Comparison of ENCODE assay signal across 11 cellular contexts in the genomic region with DNA sequence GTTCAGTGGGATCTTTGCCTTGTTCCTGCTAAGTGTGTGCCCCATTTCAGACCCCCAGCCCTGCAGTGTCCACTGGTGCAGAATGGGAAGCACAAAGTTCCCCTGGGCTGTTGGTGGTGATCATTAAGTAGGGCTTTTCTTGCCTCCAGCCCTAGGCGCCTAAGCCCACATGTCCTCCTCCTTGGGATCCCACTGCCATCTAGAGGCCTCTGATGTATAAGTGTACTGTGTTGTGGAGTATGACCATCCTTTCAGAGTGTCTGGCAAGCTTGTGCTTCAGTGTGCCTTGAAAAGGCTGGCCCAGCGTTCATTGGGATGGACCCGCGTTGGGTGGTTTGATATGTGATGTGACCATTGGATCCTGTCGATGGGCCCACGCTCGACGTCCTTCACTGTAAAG.
DNase-seq lines count a peak whose midpoint lies in the region; TF ChIP-seq lines count a peak whose summit lies in the region.
"Had no signal": no experiment of that assay in that cellular context is flagged by ENCODE, and none has a peak within 500 bp of the region (broad histone marks: within the 10 kb centered on the region; RNA-seq: fewer than 3 reads in every experiment).

No MANE protein-coding gene starts in this region.

- H3K27me3 Mint-ChIP-seq in osteocyte (ENCODE audit: unreplicated experiment), result no peaks in the 10 kb centered on the region
- H3K27me3 Mint-ChIP-seq: B cell had no signal

- peaks cover 4% of the 10 kb centered on the region for H3K4me1 Mint-ChIP-seq in osteocyte (ENCODE audit: unreplicated experiment)
- H3K4me1 Mint-ChIP-seq: B cell had no signal

- H3K27ac ChIP-seq in colonic mucosa (no peak overlapping the region), coronary artery (no peak overlapping the region), spleen (no peak overlapping the region)
- H3K27ac ChIP-seq: vagina had no signal

- H3K9me3 Mint-ChIP-seq in osteocyte (ENCODE audit: unreplicated experiment), result peaks cover 23% of the 10 kb centered on the region

- H3K9me3 ChIP-seq in colonic mucosa (peaks cover 4% of the 10 kb centered on the region), spleen (peaks cover 0 to 39% (median 22%) of the 10 kb centered on the region in 8 donors)

- no peak overlapping the region for H3K4me3 Mint-ChIP-seq in osteocyte (ENCODE audit: unreplicated experiment)
- H3K4me3 Mint-ChIP-seq: B cell had no signal

- TF ChIP-seq CTCF in colonic mucosa (IDR thresholded peaks at IDR 0.05) (no peak), osteocyte (IDR thresholded peaks at IDR 0.05) (peak; percentile 21), coronary artery (IDR thresholded peaks at IDR 0.05) (no peak), spleen (IDR thresholded peaks at IDR 0.05 in 8 of 11, conservative IDR thresholded peaks at IDR 0.05 in 3 of 11) (no peak)

- H3K36me3 ChIP-seq in colonic mucosa (no peaks in the 10 kb centered on the region), spleen (no peaks in the 10 kb centered on the region)
- H3K36me3 ChIP-seq: vagina had no signal

- H3K27ac Mint-ChIP-seq in osteocyte (ENCODE audit: unreplicated experiment), result no peak overlapping the region
- H3K27ac Mint-ChIP-seq: B cell had no signal

- H3K4me3 ChIP-seq in colonic mucosa, result no peak overlapping the region
- H3K4me3 ChIP-seq in coronary artery, result no peak overlapping the region
- H3K4me3 ChIP-seq in spleen, result no peak overlapping the region
- H3K4me3 ChIP-seq: vagina had no signal

- intact Hi-C loops in colonic mucosa (cut with DNase I) (loop anchor here (10.0 kb wide), 1 partner anchor 134 kb away; no protein-coding TSS in a partner anchor), spleen (cut with DNase I; ENCODE audit: low total_unique reads) (no loop called here)

- TF ChIP-seq POLR2A in spleen (IDR thresholded peaks at IDR 0.05), result no peak

- no peaks in the 10 kb centered on the region for H3K27me3 ChIP-seq in colonic mucosa
- H3K27me3 ChIP-seq in spleen (replicated peaks in 1 of 7), result no peaks in the 10 kb centered on the region
- H3K27me3 ChIP-seq: vagina had no signal

- H3K4me1 ChIP-seq in colonic mucosa, result no peaks in the 10 kb centered on the region
- no peaks in the 10 kb centered on the region for H3K4me1 ChIP-seq in spleen
- H3K4me1 ChIP-seq: vagina had no signal

- H3K36me3 Mint-ChIP-seq in osteocyte (ENCODE audit: unreplicated experiment), result peaks cover 19% of the 10 kb centered on the region

- DNase-seq in NCI-H1105 treated with DMSO at 0.1 percent for 48 hours (lab: John Stamatoyannopoulos, UW) (peak; percentile 0), NCI-H1105 (lab: John Stamatoyannopoulos, UW) (no peak), M059J (ENCODE audit: low read depth) (peak; percentile 24), colonic mucosa (peak; percentile 30), osteocyte (ENCODE audit: extremely low spot score, unreplicated experiment) (no peak), coronary artery (ENCODE audit: low spot score) (no peak), NCI-H1048 (lab: John Stamatoyannopoulos, UW) (no peak), spleen (no peak)
- DNase-seq: stimulated activated CD4-positive, alpha-beta T cell treated with anti-CD3 and anti-CD28 coated beads, Interleukin-15, amount 100 ng/mL, for 24 hours had no signal

- no peak overlapping the region for H3K9ac ChIP-seq in colonic mucosa (ENCODE audit: low read depth in 2 of 2, low read length in 2 of 2)

- 94 to 100% (median 96%) methylated on average over 8 of the region's 8 CpGs for WGBS in spleen, 5 donors

Comparison
In these comparisons a context has a peak if more than half of its experiments do, and no peak if none do; other contexts are left out.
1. DNase-seq: peak in NCI-H1105 treated with DMSO at 0.1 percent for 48 hours (single experiment), M059J (single experiment) and colonic mucosa (single experiment); none in NCI-H1105 (single experiment), osteocyte (single experiment), coronary artery (single experiment), NCI-H1048 (single experiment) and spleen (single experiment).